Comparison of ENCODE assay signal across 24 cellular contexts in the genomic region with DNA sequence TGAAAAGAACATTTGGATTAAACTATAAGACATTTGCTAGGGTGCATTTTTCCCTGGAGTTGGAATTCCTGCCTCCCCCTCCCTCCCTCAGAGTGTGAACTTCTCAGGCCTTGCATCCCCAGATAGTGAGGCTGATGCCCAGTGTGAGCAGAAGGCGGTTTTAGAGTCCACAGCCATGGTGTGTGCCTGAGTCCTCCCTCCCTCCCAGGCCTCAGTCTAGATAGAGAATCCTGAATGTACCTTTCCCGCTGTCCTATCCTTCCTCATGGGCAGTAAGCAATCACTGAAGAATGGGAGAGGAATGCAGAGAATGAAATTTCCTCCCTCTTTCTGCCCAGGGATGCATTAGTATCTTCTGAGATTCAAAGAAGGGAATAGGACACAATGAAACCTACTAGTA.
"Had no signal": no experiment of that assay in that cellular context is flagged by ENCODE, and none has a peak within 500 bp of the region (broad histone marks: within the 10 kb centered on the region; RNA-seq: fewer than 3 reads in every experiment).

No MANE protein-coding gene starts in this region.

- H3K27ac ChIP-seq: colonic mucosa, ovary, SK-N-MC, spleen, tibial artery had no signal

- H3K4me1 Mint-ChIP-seq: activated B cell treated with CpG ODN at 0.5 μM for 24 hours; activated CD4-positive, alpha-beta memory T cell treated with anti-CD3 and anti-CD28 coated beads, Interleukin-2, amount 10 ng/mL, durations not matched to agents 7 days and 5 days; activated CD8-positive, alpha-beta memory T cell treated with anti-CD3 and anti-CD28 coated beads, Interleukin-2, amount 10 ng/mL, durations not matched to agents 7 days and 5 days; activated T-helper 17 cell treated with anti-CD3 and anti-CD28 coated beads, Interleukin-2, amount 50 U/mL, for 72 hours; brain; memory B cell had no signal

- H3K27me3 ChIP-seq: colonic mucosa, ovary, spleen, tibial artery had no signal

- H3K4me3 ChIP-seq: colonic mucosa, ovary, SK-N-MC, spleen, tibial artery had no signal

- H3K9me3 Mint-ChIP-seq: activated B cell treated with CpG ODN at 0.5 μM for 24 hours; activated T-helper 17 cell treated with anti-CD3 and anti-CD28 coated beads, Interleukin-2, amount 50 U/mL, for 72 hours had no signal

- H3K27ac Mint-ChIP-seq: activated B cell treated with CpG ODN at 0.5 μM for 24 hours; activated CD4-positive, alpha-beta memory T cell treated with anti-CD3 and anti-CD28 coated beads, Interleukin-2, amount 10 ng/mL, durations not matched to agents 7 days and 5 days; activated CD8-positive, alpha-beta memory T cell treated with anti-CD3 and anti-CD28 coated beads, Interleukin-2, amount 10 ng/mL, durations not matched to agents 7 days and 5 days; activated naive CD8-positive, alpha-beta T cell treated with anti-CD3 and anti-CD28 coated beads for 36 hours; activated T-helper 17 cell treated with anti-CD3 and anti-CD28 coated beads, Interleukin-2, amount 50 U/mL, for 72 hours; brain; memory B cell; T-helper 2 cell treated with Interferon-gamma antibody and Interleukin-4, amounts not matched to agents 5 μg/mL and 100 μg/mL, for 36 hours had no signal

- H3K4me3 Mint-ChIP-seq: activated B cell treated with CpG ODN at 0.5 μM for 24 hours; activated CD4-positive, alpha-beta memory T cell treated with anti-CD3 and anti-CD28 coated beads, Interleukin-2, amount 10 ng/mL, durations not matched to agents 7 days and 5 days; activated CD8-positive, alpha-beta memory T cell treated with anti-CD3 and anti-CD28 coated beads, Interleukin-2, amount 10 ng/mL, durations not matched to agents 7 days and 5 days; activated naive CD8-positive, alpha-beta T cell treated with anti-CD3 and anti-CD28 coated beads for 36 hours; activated T-helper 17 cell treated with anti-CD3 and anti-CD28 coated beads, Interleukin-2, amount 50 U/mL, for 72 hours; brain; memory B cell; naive thymus-derived CD4-positive, alpha-beta T cell; T-helper 2 cell treated with Interferon-gamma antibody and Interleukin-4, amounts not matched to agents 5 μg/mL and 100 μg/mL, for 36 hours had no signal

- H3K36me3 ChIP-seq: colonic mucosa, ovary, tibial artery had no signal

- H3K36me3 Mint-ChIP-seq: brain, memory B cell had no signal

- ATAC-seq: activated CD8-positive, alpha-beta memory T cell treated with anti-CD3 and anti-CD28 coated beads, Interleukin-2, amount 10 ng/mL, durations not matched to agents 7 days and 5 days; activated T-helper 17 cell treated with anti-CD3 and anti-CD28 coated beads, Interleukin-2, amount 50 U/mL, for 72 hours; naive thymus-derived CD4-positive, alpha-beta T cell; sciatic nerve had no signal

- H3K27me3 Mint-ChIP-seq: activated CD4-positive, alpha-beta memory T cell treated with anti-CD3 and anti-CD28 coated beads, Interleukin-2, amount 10 ng/mL, durations not matched to agents 7 days and 5 days; activated CD8-positive, alpha-beta memory T cell treated with anti-CD3 and anti-CD28 coated beads, Interleukin-2, amount 10 ng/mL, durations not matched to agents 7 days and 5 days; activated naive CD8-positive, alpha-beta T cell treated with anti-CD3 and anti-CD28 coated beads for 36 hours; activated T-helper 17 cell treated with anti-CD3 and anti-CD28 coated beads, Interleukin-2, amount 50 U/mL, for 72 hours; brain; naive thymus-derived CD4-positive, alpha-beta T cell had no signal

- H3K4me1 ChIP-seq: colonic mucosa, spleen, tibial artery had no signal

- H3K9me3 ChIP-seq: colonic mucosa, ovary, tibial artery had no signal

- DNase-seq: activated B cell treated with CpG ODN at 0.5 μM for 24 hours; activated CD4-positive, alpha-beta memory T cell treated with anti-CD3 and anti-CD28 coated beads, Interleukin-2, amount 10 ng/mL, durations not matched to agents 7 days and 5 days; activated CD4-positive, alpha-beta T cell treated with anti-CD3 and anti-CD28 coated beads for 4 hours; activated CD8-positive, alpha-beta memory T cell treated with anti-CD3 and anti-CD28 coated beads, Interleukin-2, amount 10 ng/mL, durations not matched to agents 7 days and 5 days; activated naive CD4-positive, alpha-beta T cell; activated naive CD8-positive, alpha-beta T cell treated with anti-CD3 and anti-CD28 coated beads for 36 hours; activated T-cell treated with anti-CD3 and anti-CD28 coated beads, Interleukin-2, amount 50 U/mL, for 1 hour; caudate nucleus; colonic mucosa; hypothalamus; kidney; naive thymus-derived CD4-positive, alpha-beta T cell; ovary; spleen; stimulated activated CD4-positive, alpha-beta T cell treated with anti-CD3 and anti-CD28 coated beads, Interleukin-4, amount 100 ng/mL, for 4 hours; stimulated activated naive CD4-positive, alpha-beta T cell; substantia nigra; tibial artery had no signal
